In genomic region chr1:23177438-23178380, GRCh38 we compare ENCODE assay signal across 1 cellular context.
A peak's percentile ranks its signal among the peaks of the same experiment; 100 is the strongest.
TF ChIP-seq lines count a peak whose summit lies in the region.

No MANE protein-coding gene starts in this region.

TF ChIP-seq in WTC11, 78 proteins besides CTCF, POLR2A, EP300 and RAD21 (continued from another document and continues in another):
- TF ChIP-seq ARID4B (CRISPR knock-in tag; IDR thresholded peaks at IDR 0.05; ENCODE audit: borderline replicate concordance) (peak; percentile 56; the same call in 1 of the 2 replicates), MAX (CRISPR knock-in tag; IDR thresholded peaks at IDR 0.05) (0 out of 2 replicates have a peak, but pooled peaks have one; percentile 39), ZNF416 (CRISPR knock-in tag; IDR thresholded peaks at IDR 0.05) (no peak), SOX15 (CRISPR knock-in tag; IDR thresholded peaks at IDR 0.05) (no peak), FOXP4 (CRISPR knock-in tag; IDR thresholded peaks at IDR 0.05) (no peak), PRDM15 (CRISPR knock-in tag; IDR thresholded peaks at IDR 0.05) (no peak), MLX (CRISPR knock-in tag; IDR thresholded peaks at IDR 0.05) (no peak), ATF3 (CRISPR knock-in tag; conservative IDR thresholded peaks at IDR 0.05) (no peak), FOXP1 (CRISPR knock-in tag; IDR thresholded peaks at IDR 0.05; ENCODE audit: borderline replicate concordance) (0 out of 2 replicates have a peak, but pooled peaks have one; percentile 53), ZNF512 (CRISPR knock-in tag; IDR thresholded peaks at IDR 0.05; ENCODE audit: borderline replicate concordance) (no peak), ATF2 (CRISPR knock-in tag; IDR thresholded peaks at IDR 0.05; ENCODE audit: borderline replicate concordance, low read depth) (no peak), NFE2L1 (CRISPR knock-in tag; IDR thresholded peaks at IDR 0.05) (no peak; the same call in 1 of the 2 replicates), ZNF532 (CRISPR knock-in tag; IDR thresholded peaks at IDR 0.05; ENCODE audit: borderline replicate concordance) (no peak), SP1 (CRISPR knock-in tag; conservative IDR thresholded peaks at IDR 0.05) (peak; percentile 60; the same call in 1 of the 2 replicates), TP53 (CRISPR knock-in tag; IDR thresholded peaks at IDR 0.05) (no peak), TEAD4 (CRISPR knock-in tag; IDR thresholded peaks at IDR 0.05) (no peak), CDX4 (CRISPR knock-in tag; IDR thresholded peaks at IDR 0.05; ENCODE audit: borderline replicate concordance) (no peak), ZBTB21 (CRISPR knock-in tag; IDR thresholded peaks at IDR 0.05; ENCODE audit: borderline replicate concordance) (no peak), AR (CRISPR knock-in tag; IDR thresholded peaks at IDR 0.05) (no peak), CREB1 (CRISPR knock-in tag; IDR thresholded peaks at IDR 0.05) (no peak), USF1 (CRISPR knock-in tag; IDR thresholded peaks at IDR 0.05) (no peak), CBFB (CRISPR knock-in tag; IDR thresholded peaks at IDR 0.05; ENCODE audit: low read depth) (no peak)
